In genomic region chr9:14692918-14693861, GRCh38 we compare ENCODE assay signal across 1 cellular context.
TF ChIP-seq lines count a peak whose summit lies in the region.

TSS of gene ZDHHC21 (minus strand) at chr9:14693432. CDS start at chr9:14674340, 19,092 bp downstream.

TF ChIP-seq in H1, 55 proteins besides CTCF, POLR2A, EP300 and RAD21:
- no peak for TF ChIP-seq SRF (IDR thresholded peaks at IDR 0.05; ENCODE audit: low read depth, low read length)
- no peak for TF ChIP-seq SIN3A (conservative IDR thresholded peaks at IDR 0.05 in 1 of 2, IDR thresholded peaks at IDR 0.05 in 1 of 2; ENCODE audit: low read depth in 1 of 2, low read length in 2 of 2)
- TF ChIP-seq GABPA (IDR thresholded peaks at IDR 0.05; ENCODE audit: borderline replicate concordance, insufficient read depth, low read length), result no peak
- TF ChIP-seq SAP30 (IDR thresholded peaks at IDR 0.05; ENCODE audit: insufficient read depth, insufficient replicate concordance, low read length), result no peak
- no peak for TF ChIP-seq CBX8 (IDR thresholded peaks at IDR 0.05; ENCODE audit: borderline replicate concordance, low read depth, low read length)
- TF ChIP-seq SIRT6 (IDR thresholded peaks at IDR 0.05; ENCODE audit: low read length), result no peak
- TF ChIP-seq TAF1 (IDR thresholded peaks at IDR 0.05; ENCODE audit: low read depth, low read length), result peak; percentile 67
- no peak for TF ChIP-seq NRF1 (IDR thresholded peaks at IDR 0.05; ENCODE audit: low read depth, low read length)
- 0 out of 2 replicates have a peak, but pooled peaks have one; percentile 30 for TF ChIP-seq SUZ12 (IDR thresholded peaks at IDR 0.05; ENCODE audit: low read length)
- 0 out of 2 replicates have a peak, but pooled peaks have one; percentile 12 for TF ChIP-seq YY1 (IDR thresholded peaks at IDR 0.05; ENCODE audit: low read depth, low read length)
- no peak for TF ChIP-seq HDAC6 (IDR thresholded peaks at IDR 0.05; ENCODE audit: low read depth, low read length)
- no peak for TF ChIP-seq CBX5 (IDR thresholded peaks at IDR 0.05; ENCODE audit: low read depth, low read length)
- no peak for TF ChIP-seq NANOG (IDR thresholded peaks at IDR 0.05; ENCODE audit: insufficient read depth, low read depth, low read length, poor library complexity, severe bottlenecking)
- TF ChIP-seq, protein P1, sequence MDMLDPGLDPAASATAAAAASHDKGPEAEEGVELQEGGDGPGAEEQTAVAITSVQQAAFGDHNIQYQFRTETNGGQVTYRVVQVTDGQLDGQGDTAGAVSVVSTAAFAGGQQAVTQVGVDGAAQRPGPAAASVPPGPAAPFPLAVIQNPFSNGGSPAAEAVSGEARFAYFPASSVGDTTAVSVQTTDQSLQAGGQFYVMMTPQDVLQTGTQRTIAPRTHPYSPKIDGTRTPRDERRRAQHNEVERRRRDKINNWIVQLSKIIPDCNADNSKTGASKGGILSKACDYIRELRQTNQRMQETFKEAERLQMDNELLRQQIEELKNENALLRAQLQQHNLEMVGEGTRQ (IDR thresholded peaks at IDR 0.05; ENCODE audit: low read length), result no peak
- TF ChIP-seq SP4 (IDR thresholded peaks at IDR 0.05; ENCODE audit: low read length), result no peak
- TF ChIP-seq CHD2 (IDR thresholded peaks at IDR 0.05; ENCODE audit: low read length), result no peak
- TF ChIP-seq RFX5 (IDR thresholded peaks at IDR 0.05; ENCODE audit: borderline replicate concordance, low read depth, low read length), result no peak
- TF ChIP-seq SP1 (IDR thresholded peaks at IDR 0.05; ENCODE audit: low read depth, low read length), result no peak
- no peak for TF ChIP-seq KDM5A (IDR thresholded peaks at IDR 0.05; ENCODE audit: low read length)
- TF ChIP-seq RBBP5 (IDR thresholded peaks at IDR 0.05; ENCODE audit: borderline replicate concordance, low read depth, low read length), result peak; percentile 98
- TF ChIP-seq ZNF274 (IDR thresholded peaks at IDR 0.05; ENCODE audit: borderline replicate concordance, extremely low read depth, low read length), result no peak
- no peak for TF ChIP-seq CREB1 (IDR thresholded peaks at IDR 0.05)
- no peak for TF ChIP-seq RXRA (IDR thresholded peaks at IDR 0.05; ENCODE audit: insufficient read depth, low read depth, low read length)
- TF ChIP-seq CHD1 (IDR thresholded peaks at IDR 0.05; ENCODE audit: low read depth, low read length), result no peak
- no peak for TF ChIP-seq EGR1 (IDR thresholded peaks at IDR 0.05; ENCODE audit: borderline replicate concordance, low read depth, low read length)
- no peak for TF ChIP-seq CHD7 (IDR thresholded peaks at IDR 0.05; ENCODE audit: insufficient replicate concordance, low read length)
- TF ChIP-seq TAF7 (optimal IDR thresholded peaks at IDR 0.05; ENCODE audit: borderline replicate concordance, low read depth, low read length), result peak; percentile 36
- 0 out of 4 replicates have a peak, but pooled peaks of 1 of the 2 experiments have one; percentile 48 for TF ChIP-seq HDAC2 (IDR thresholded peaks at IDR 0.05; ENCODE audit: borderline replicate concordance in 1 of 2, low read depth in 2 of 2, low read length in 2 of 2)
- TF ChIP-seq ASH2L (IDR thresholded peaks at IDR 0.05; ENCODE audit: low read length), result peak; percentile 99
- TF ChIP-seq CTBP2 (IDR thresholded peaks at IDR 0.05; ENCODE audit: borderline replicate concordance, insufficient read depth, insufficient read length, low read length), result peak; percentile 71
- TF ChIP-seq, protein P2, sequence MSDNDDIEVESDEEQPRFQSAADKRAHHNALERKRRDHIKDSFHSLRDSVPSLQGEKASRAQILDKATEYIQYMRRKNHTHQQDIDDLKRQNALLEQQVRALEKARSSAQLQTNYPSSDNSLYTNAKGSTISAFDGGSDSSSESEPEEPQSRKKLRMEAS (IDR thresholded peaks at IDR 0.05), result peak; percentile 42; the same call in 1 of the 2 replicates
- no peak for TF ChIP-seq FOSL1 (IDR thresholded peaks at IDR 0.05; ENCODE audit: insufficient read depth, low read depth, low read length)
- TF ChIP-seq, protein P3, sequence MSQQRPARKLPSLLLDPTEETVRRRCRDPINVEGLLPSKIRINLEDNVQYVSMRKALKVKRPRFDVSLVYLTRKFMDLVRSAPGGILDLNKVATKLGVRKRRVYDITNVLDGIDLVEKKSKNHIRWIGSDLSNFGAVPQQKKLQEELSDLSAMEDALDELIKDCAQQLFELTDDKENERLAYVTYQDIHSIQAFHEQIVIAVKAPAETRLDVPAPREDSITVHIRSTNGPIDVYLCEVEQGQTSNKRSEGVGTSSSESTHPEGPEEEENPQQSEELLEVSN (IDR thresholded peaks at IDR 0.05), result peak; percentile 31; the same call in 1 of the 2 replicates
- no peak for TF ChIP-seq POU5F1 (IDR thresholded peaks at IDR 0.05; ENCODE audit: low read depth, low read length)
- TF ChIP-seq KDM4A (IDR thresholded peaks at IDR 0.05; ENCODE audit: low read depth, low read length, severe bottlenecking), result peak; percentile 96
- TF ChIP-seq, protein P4, sequence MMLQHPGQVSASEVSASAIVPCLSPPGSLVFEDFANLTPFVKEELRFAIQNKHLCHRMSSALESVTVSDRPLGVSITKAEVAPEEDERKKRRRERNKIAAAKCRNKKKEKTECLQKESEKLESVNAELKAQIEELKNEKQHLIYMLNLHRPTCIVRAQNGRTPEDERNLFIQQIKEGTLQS (IDR thresholded peaks at IDR 0.05; ENCODE audit: insufficient read depth, low read depth, low read length), result no peak
- no peak for TF ChIP-seq ATF2 (IDR thresholded peaks at IDR 0.05; ENCODE audit: low read length)
- TF ChIP-seq BACH1 (IDR thresholded peaks at IDR 0.05; ENCODE audit: low read length), result 0 out of 2 replicates have a peak, but pooled peaks have one; percentile 36
- TF ChIP-seq EZH2 (IDR thresholded peaks at IDR 0.05; ENCODE audit: low read depth, low read length, severe bottlenecking), result no peak
- TF ChIP-seq SP2 (IDR thresholded peaks at IDR 0.05; ENCODE audit: low read length), result no peak
- TF ChIP-seq KDM1A (IDR thresholded peaks at IDR 0.05; ENCODE audit: borderline replicate concordance, low read length), result no peak
- TF ChIP-seq BCL11A (IDR thresholded peaks at IDR 0.05; ENCODE audit: low read depth in 2 of 2, low read length in 2 of 2), result no peak
- TF ChIP-seq RNF2 (IDR thresholded peaks at IDR 0.05; ENCODE audit: borderline replicate concordance, low read depth, low read length, missing control alignments, poor library complexity, severe bottlenecking), result no peak
- TF ChIP-seq POLR2AphosphoS5 (IDR thresholded peaks at IDR 0.05; ENCODE audit: low read depth, low read length), result peak; percentile 63; the same call in 1 of the 2 replicates
- peak; percentile 76 for TF ChIP-seq PHF8 (conservative IDR thresholded peaks at IDR 0.05; ENCODE audit: low read depth, low read length)
- TF ChIP-seq SIX5 (IDR thresholded peaks at IDR 0.05; ENCODE audit: low read depth, low read length), result no peak
